Comparison of ENCODE assay signal across 1 cellular context in the genomic region with DNA sequence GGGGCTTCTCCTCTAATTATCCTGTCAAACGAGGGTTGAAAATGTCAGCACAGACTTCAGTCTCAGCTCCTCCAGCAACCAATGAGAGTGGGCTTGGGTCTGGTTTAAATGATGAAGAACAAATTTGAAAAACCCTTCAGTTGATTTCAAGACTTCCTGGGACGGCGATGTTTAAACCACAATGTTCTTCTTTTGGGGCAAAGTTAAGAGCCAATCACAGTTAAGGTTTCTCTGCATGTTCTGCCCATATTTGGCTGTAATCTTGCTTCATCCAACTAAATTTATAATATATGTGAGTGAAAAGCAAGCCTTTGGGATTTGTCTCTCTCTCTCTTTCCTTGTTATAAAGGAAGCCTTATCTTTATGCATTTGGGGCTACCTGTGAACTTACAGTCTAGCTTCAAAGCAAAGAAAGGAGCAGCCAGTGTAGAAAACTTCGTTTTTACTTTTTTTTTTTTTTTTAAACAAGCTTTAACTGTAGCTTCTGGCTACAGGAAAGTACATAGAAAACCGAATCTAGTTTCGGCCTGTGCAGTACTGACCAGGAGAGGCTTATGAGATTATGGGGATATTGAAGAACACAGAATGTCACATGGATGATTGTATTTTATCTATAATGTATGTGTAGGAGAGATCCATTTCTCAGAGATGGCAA.
A peak's percentile ranks its signal among the peaks of the same experiment; 100 is the strongest.
TF ChIP-seq lines count a peak whose summit lies in the region.

No MANE protein-coding gene starts in this region.

TF ChIP-seq in K562, 482 proteins besides CTCF, POLR2A, EP300 and RAD21:
- TF ChIP-seq ZBTB40 (IDR thresholded peaks at IDR 0.05) (peak; percentile 71), ZBTB40 (CRISPR knock-in tag; IDR thresholded peaks at IDR 0.05) (peak; percentile 30; the same call in 1 of the 2 replicates), SRF (CRISPR knock-in tag; IDR thresholded peaks at IDR 0.05) (peak in 1 of 2 experiments; percentile 67; a peak in 2 of 4 replicates), ZKSCAN8 (CRISPR knock-in tag; IDR thresholded peaks at IDR 0.05) (no peak)
